9 cellular contexts compared by ENCODE assay signal in the genomic region with DNA sequence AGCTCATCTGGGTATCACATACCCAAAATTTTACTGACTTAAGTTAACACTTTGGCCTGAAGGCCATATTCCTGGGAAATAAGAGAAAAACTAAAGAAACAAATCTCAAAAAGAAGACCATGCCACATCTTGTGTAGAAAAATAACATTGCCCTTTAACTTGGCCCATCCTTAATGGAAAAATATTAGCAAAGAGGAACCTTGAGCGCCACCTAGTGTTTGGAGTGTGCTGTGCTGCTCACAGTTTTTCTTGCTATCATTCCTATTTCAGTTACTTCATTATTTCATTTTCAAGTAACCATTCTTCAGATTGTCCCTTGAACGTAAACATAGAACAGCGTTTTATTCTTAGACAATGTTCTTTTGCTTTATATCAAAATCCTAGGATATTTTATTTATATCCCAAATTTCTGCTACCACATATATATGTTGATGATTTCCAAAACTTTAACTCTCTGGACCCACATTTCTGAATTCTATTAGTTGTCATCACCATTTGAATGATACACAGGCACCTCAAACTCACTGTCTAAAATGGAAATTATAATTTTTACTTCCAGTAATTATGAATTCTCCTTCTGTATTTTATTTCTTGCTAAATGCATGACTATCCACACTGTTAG.
DNase-seq lines count a peak whose midpoint lies in the region; ATAC-seq and TF ChIP-seq lines count a peak whose summit lies in the region.
"Had no signal": no experiment of that assay in that cellular context is flagged by ENCODE, and none has a peak within 500 bp of the region (broad histone marks: within the 10 kb centered on the region; RNA-seq: fewer than 3 reads in every experiment).

No MANE protein-coding gene starts in this region.

- WGBS in upper lobe of left lung, 2 donors, result 8% methylated on average over 3 of the region's 3 CpGs

- TF ChIP-seq POLR2A in upper lobe of left lung (IDR thresholded peaks at IDR 0.05), result no peak

- H3K4me3 ChIP-seq in colonic mucosa (no peak overlapping the region), upper lobe of left lung (no peak overlapping the region)

- no peak overlapping the region for H3K9ac ChIP-seq in colonic mucosa (ENCODE audit: low read depth in 2 of 2, low read length in 2 of 2)

- peak; percentile 85 for TF ChIP-seq CTCF in colonic mucosa (IDR thresholded peaks at IDR 0.05)
- TF ChIP-seq CTCF in upper lobe of left lung (IDR thresholded peaks at IDR 0.05), result peak; percentile 39 to 76 (median 66)

- H3K4me1 ChIP-seq in colonic mucosa, result no peaks in the 10 kb centered on the region
- no peaks in the 10 kb centered on the region for H3K4me1 ChIP-seq in upper lobe of left lung

- no peak for TF ChIP-seq EP300 in upper lobe of left lung (IDR thresholded peaks at IDR 0.05)

- no peak overlapping the region for H3K27ac ChIP-seq in colonic mucosa
- H3K27ac ChIP-seq in upper lobe of left lung, result no peak overlapping the region
- H3K27ac ChIP-seq: epithelial cell of prostate had no signal

- intact Hi-C loops in colonic mucosa (cut with DNase I), result no loop called here

- DNase-seq in NCI-H2081 (lab: John Stamatoyannopoulos, UW), result peak; percentile 33 to 61
- DNase-seq in NCI-H2081 treated with DMSO at 0.1 percent for 48 hours (lab: John Stamatoyannopoulos, UW), result no peak
- DNase-seq in HuH-7 (ENCODE audit: low spot score), result peak; percentile 1
- peak; percentile 67 for DNase-seq in RKO (ENCODE audit: low spot score)
- peak; percentile 44 for DNase-seq in colonic mucosa
- DNase-seq in medulla oblongata (ENCODE audit: extremely low spot score), result peak; percentile 84
- no peak for DNase-seq in upper lobe of left lung

- H3K9me3 ChIP-seq in colonic mucosa (no peaks in the 10 kb centered on the region), upper lobe of left lung (no peaks in the 10 kb centered on the region)

- H3K36me3 ChIP-seq in colonic mucosa (no peaks in the 10 kb centered on the region), upper lobe of left lung (no peaks in the 10 kb centered on the region)

- ATAC-seq in GM21423 (IDR thresholded peaks at IDR 0.05; ENCODE audit: unreplicated experiment) (peak; percentile 76), upper lobe of left lung (ENCODE audit: low FRiP score in 2 of 2) (no peak)

- H3K27me3 ChIP-seq in colonic mucosa, result no peaks in the 10 kb centered on the region
- no peaks in the 10 kb centered on the region for H3K27me3 ChIP-seq in upper lobe of left lung

Comparison
In these comparisons a context has a peak if more than half of its experiments do, and no peak if none do; other contexts are left out.
1. DNase-seq: peak in NCI-H2081 (2 of 2), HuH-7 (single experiment), RKO (single experiment), colonic mucosa (single experiment) and medulla oblongata (single experiment); none in NCI-H2081 treated with DMSO at 0.1 percent for 48 hours (single experiment) and upper lobe of left lung (0 of 2).